ENCODE assay signal across 1 cellular context in the genomic region with DNA sequence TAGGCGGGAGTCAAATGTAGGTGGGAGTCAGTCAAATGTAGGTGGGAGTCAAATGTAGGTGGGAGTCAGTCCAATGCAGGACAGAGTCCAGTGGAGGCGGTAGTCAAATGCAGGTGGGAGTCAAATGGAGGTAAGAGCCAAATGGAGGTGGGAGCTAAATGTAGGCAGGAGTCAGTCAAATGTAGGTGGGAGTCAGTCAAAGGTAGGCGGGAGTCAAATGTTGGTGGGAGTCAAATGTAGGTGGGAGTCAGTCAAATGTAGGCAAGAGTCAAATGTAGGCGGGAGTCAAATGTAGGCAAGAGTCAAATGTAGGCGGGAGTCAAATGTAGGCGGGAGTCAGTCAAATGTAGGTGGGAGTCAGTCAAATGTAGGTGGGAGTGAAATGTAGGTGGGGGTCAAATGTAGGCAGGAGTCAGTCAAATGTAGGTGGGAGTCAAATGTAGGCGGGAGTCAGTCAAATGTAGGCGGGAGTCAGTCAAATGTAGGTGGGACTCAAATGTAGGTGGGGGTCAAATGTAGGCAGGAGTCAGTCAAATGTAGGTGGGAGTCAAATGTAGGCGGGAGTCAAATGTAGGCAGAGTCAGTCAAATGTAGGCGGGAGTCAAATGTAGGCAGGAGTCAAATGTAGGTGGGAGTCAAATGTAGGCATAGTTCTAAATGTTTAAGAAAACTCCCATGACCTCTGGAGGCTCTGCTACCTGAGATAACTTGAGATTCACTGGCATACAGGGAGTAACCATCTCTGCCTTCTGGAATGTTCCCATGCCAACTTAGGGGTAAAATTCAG.
A peak's percentile ranks its signal among the peaks of the same experiment; 100 is the strongest.
TF ChIP-seq lines count a peak whose summit lies in the region.

No MANE protein-coding gene starts in this region.

TF ChIP-seq in HepG2, 621 proteins besides CTCF, POLR2A, EP300 and RAD21:
- TF ChIP-seq ZFY (CRISPR knock-in tag; IDR thresholded peaks at IDR 0.05) = no peak
- TF ChIP-seq, protein P1, sequence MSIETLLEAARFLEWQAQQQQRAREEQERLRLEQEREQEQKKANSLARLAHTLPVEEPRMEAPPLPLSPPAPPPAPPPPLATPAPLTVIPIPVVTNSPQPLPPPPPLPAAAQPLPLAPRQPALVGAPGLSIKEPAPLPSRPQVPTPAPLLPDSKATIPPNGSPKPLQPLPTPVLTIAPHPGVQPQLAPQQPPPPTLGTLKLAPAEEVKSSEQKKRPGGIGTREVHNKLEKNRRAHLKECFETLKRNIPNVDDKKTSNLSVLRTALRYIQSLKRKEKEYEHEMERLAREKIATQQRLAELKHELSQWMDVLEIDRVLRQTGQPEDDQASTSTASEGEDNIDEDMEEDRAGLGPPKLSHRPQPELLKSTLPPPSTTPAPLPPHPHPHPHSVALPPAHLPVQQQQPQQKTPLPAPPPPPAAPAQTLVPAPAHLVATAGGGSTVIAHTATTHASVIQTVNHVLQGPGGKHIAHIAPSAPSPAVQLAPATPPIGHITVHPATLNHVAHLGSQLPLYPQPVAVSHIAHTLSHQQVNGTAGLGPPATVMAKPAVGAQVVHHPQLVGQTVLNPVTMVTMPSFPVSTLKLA (IDR thresholded peaks at IDR 0.05) = no peak
- TF ChIP-seq, protein P2, sequence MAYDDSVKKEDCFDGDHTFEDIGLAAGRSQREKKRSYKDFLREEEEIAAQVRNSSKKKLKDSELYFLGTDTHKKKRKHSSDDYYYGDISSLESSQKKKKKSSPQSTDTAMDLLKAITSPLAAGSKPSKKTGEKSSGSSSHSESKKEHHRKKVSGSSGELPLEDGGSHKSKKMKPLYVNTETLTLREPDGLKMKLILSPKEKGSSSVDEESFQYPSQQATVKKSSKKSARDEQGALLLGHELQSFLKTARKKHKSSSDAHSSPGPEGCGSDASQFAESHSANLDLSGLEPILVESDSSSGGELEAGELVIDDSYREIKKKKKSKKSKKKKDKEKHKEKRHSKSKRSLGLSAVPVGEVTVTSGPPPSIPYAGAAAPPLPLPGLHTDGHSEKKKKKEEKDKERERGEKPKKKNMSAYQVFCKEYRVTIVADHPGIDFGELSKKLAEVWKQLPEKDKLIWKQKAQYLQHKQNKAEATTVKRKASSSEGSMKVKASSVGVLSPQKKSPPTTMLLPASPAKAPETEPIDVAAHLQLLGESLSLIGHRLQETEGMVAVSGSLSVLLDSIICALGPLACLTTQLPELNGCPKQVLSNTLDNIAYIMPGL (CRISPR knock-in tag; IDR thresholded peaks at IDR 0.05; ENCODE audit: borderline replicate concordance in 1 of 2, low read depth in 1 of 2) = no peak
- TF ChIP-seq, protein P3, sequence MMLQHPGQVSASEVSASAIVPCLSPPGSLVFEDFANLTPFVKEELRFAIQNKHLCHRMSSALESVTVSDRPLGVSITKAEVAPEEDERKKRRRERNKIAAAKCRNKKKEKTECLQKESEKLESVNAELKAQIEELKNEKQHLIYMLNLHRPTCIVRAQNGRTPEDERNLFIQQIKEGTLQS (CRISPR knock-in tag; IDR thresholded peaks at IDR 0.05) = no peak
- no peak for TF ChIP-seq SMARCC2 (IDR thresholded peaks at IDR 0.05)
- TF ChIP-seq MAFF (IDR thresholded peaks at IDR 0.05; ENCODE audit: low read depth, low read length) = no peak
- peak; percentile 41; the same call in 1 of the 2 replicates for TF ChIP-seq ZNF232 (CRISPR knock-in tag; IDR thresholded peaks at IDR 0.05; ENCODE audit: borderline replicate concordance)
- TF ChIP-seq RFXANK (CRISPR knock-in tag; IDR thresholded peaks at IDR 0.05) = no peak
